ENCODE assay signal across 10 cellular contexts in the genomic region with DNA sequence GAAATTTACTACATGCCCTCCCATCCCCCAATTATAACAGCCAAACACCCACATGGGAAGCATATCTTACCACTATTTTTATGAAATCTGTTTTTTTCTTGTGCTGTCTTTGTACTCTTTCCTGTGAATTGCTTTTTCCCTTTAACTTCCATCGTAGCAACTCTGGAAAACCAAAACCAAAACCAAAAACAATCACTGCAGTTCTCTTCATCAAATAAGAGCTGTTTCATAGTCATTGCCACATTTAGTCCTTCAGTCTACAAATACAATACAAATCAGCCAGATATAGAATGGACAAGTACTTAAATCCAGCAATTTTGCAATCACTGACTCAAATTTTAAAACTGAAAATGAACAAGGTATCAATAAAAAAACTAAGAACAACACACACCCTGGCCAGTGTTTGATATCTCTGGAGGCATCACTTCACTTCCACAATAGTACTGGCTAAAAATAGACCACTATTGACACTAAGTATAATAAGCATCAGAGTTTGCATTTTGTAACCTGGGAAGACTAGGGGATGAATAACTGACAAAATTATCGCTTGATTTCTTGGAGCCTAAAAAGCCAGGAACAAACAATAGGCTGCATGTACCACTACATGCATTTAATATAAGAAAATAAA. TPM values are rescaled to one million over a fixed set of nuclear protein-coding genes. Genes with fewer than 3 reads are reported as not detected.
DNase-seq lines count a peak whose midpoint lies in the region; TF ChIP-seq lines count a peak whose summit lies in the region.
"Had no signal": no experiment of that assay in that cellular context is flagged by ENCODE, and none has a peak within 500 bp of the region (broad histone marks: within the 10 kb centered on the region; RNA-seq: fewer than 3 reads in every experiment).

No MANE protein-coding gene starts in this region.

- H3K9me2 ChIP-seq in Karpas-422 (replicated peaks; ENCODE audit: insufficient read depth, low read length): no peaks in the 10 kb centered on the region

- H3K9me3 ChIP-seq in Karpas-422 (ENCODE audit: low read length): no peaks in the 10 kb centered on the region
- no peaks in the 10 kb centered on the region for H3K9me3 ChIP-seq in parathyroid adenoma (ENCODE audit: control insufficient read depth, low read length)

- TF ChIP-seq CTCF in AG10803 (conservative IDR thresholded peaks at IDR 0.05; ENCODE audit: low read length): no peak
- no peak for TF ChIP-seq CTCF in epithelial cell of proximal tubule (conservative IDR thresholded peaks at IDR 0.05; ENCODE audit: low read depth, low read length)
- TF ChIP-seq CTCF in parathyroid adenoma (IDR thresholded peaks at IDR 0.05): no peak

- DNase-seq in AG10803 (ENCODE audit: low read depth): peak; percentile 26
- DNase-seq in Karpas-422: no peak
- DNase-seq in epithelial cell of proximal tubule (ENCODE audit: low read depth): no peak
- DNase-seq in NCI-H774 (lab: John Stamatoyannopoulos, UW): no peak
- no peak for DNase-seq in NOMO-1 (lab: John Stamatoyannopoulos, UW; ENCODE audit: unreplicated experiment in 2 of 2)
- no peak for DNase-seq in NCI-H1417 treated with DMSO at 0.1 percent for 48 hours (lab: John Stamatoyannopoulos, UW)
- DNase-seq in stimulated activated CD4-positive, alpha-beta T cell treated with anti-CD3 and anti-CD28 coated beads, Interleukin-1b, Interleukin-23, amount 100 ng/mL, for 48 hours: no peak
- DNase-seq: activated naive CD4-positive, alpha-beta T cell treated with Interleukin-2 at 50 U/mL for 16 hours; head of caudate nucleus had no signal

- H4K20me1 ChIP-seq in Karpas-422 (ENCODE audit: insufficient read depth, low read depth, low read length): peaks cover 45% of the 10 kb centered on the region

- H3K4me2 ChIP-seq in Karpas-422 (ENCODE audit: low read depth, low read length, poor library complexity, severe bottlenecking): peak overlapping the region; percentile 86
- peak overlapping the region; percentile 47 for H3K4me2 ChIP-seq in parathyroid adenoma (ENCODE audit: low read length)

- H3K27ac ChIP-seq in Karpas-422 (ENCODE audit: low read length): peak overlapping the region; percentile 27; the same call in 1 of the 2 replicates
- no peak overlapping the region for H3K27ac ChIP-seq in parathyroid adenoma

- H3K9ac ChIP-seq in Karpas-422 (ENCODE audit: low read length) (no peak overlapping the region), parathyroid adenoma (no peak overlapping the region)

- H3K79me2 ChIP-seq in Karpas-422 (ENCODE audit: low read length) (peaks cover 93% of the 10 kb centered on the region), parathyroid adenoma (no peaks in the 10 kb centered on the region)

- peaks cover 50% of the 10 kb centered on the region for H3K4me1 ChIP-seq in Karpas-422 (ENCODE audit: low read length)
- peaks cover 5% of the 10 kb centered on the region for H3K4me1 ChIP-seq in parathyroid adenoma

- peak overlapping the region; percentile 45 for H3K4me3 ChIP-seq in AG10803 (ENCODE audit: low read length)
- H3K4me3 ChIP-seq in Karpas-422 (ENCODE audit: low read length): no peak overlapping the region
- peak overlapping the region; percentile 17 for H3K4me3 ChIP-seq in epithelial cell of proximal tubule (ENCODE audit: low read depth, low read length)
- H3K4me3 ChIP-seq in parathyroid adenoma (ENCODE audit: low read depth, low read length): no peak overlapping the region

- H3K27me3 ChIP-seq in Karpas-422 (ENCODE audit: low read length): no peaks in the 10 kb centered on the region
- no peaks in the 10 kb centered on the region for H3K27me3 ChIP-seq in parathyroid adenoma (ENCODE audit: control insufficient read depth, insufficient read depth, low read length)

- H2AFZ ChIP-seq in Karpas-422 (ENCODE audit: low read length): no peak overlapping the region
- H2AFZ ChIP-seq in parathyroid adenoma: no peak overlapping the region

- H3K36me3 ChIP-seq in Karpas-422 (ENCODE audit: insufficient read depth, low read length): peaks cover 52% of the 10 kb centered on the region
- H3K36me3 ChIP-seq in parathyroid adenoma (ENCODE audit: control insufficient read depth, insufficient read depth, low read length): no peaks in the 10 kb centered on the region

RNA-seq across cellular contexts. Expression of gene PUM3, which starts 5.4 kb away (rescaled TPM):
- total RNA-seq in Karpas-422 (2014; rRNA removed; shearing (Covaris generic); ENCODE audit: low replicate concordance): 49.4 and 78.9 TPM in 2 replicates
- total RNA-seq in epithelial cell of proximal tubule: 48.7 and 62.5 TPM in 2 replicates

Comparison
In these comparisons a context has a peak if more than half of its experiments do, and no peak if none do; other contexts are left out.
1. H3K4me3 ChIP-seq: peak in AG10803 (single experiment) and epithelial cell of proximal tubule (single experiment); none in Karpas-422 (single experiment) and parathyroid adenoma (single experiment).